ENCODE assay signal across 20 cellular contexts in genomic region chr22:23090079-23090835, GRCh38. TPM values are rescaled to one million over a fixed set of nuclear protein-coding genes. Genes with fewer than 3 reads are reported as not detected.
A peak's percentile ranks its signal among the peaks of the same experiment; 100 is the strongest.
DNase-seq lines count a peak whose midpoint lies in the region; ATAC-seq, FAIRE-seq and TF ChIP-seq lines count a peak whose summit lies in the region.
"Had no signal": no experiment of that assay in that cellular context is flagged by ENCODE, and none has a peak within 500 bp of the region (broad histone marks: within the 10 kb centered on the region; RNA-seq: fewer than 3 reads in every experiment).

No MANE protein-coding gene starts in this region.

- no peak overlapping the region for H3K4me3 Mint-ChIP-seq in natural killer cell treated with Interleukin-12 subunit alpha and Interleukin-12 subunit beta and Interleukin-15 and Interleukin-18, amount 100 ng/mL, for 72 hours
- H3K4me3 Mint-ChIP-seq: CD4-positive, alpha-beta T cell had no signal

- no peaks in the 10 kb centered on the region for H3K27me3 Mint-ChIP-seq in natural killer cell treated with Interleukin-12 subunit alpha and Interleukin-12 subunit beta and Interleukin-15 and Interleukin-18, amount 100 ng/mL, for 72 hours
- H3K27me3 Mint-ChIP-seq: CD4-positive, alpha-beta T cell had no signal

- POLR2A ChIA-PET in Panc1 (lab: Charles Lee): no interaction called here

- in situ Hi-C loops in Panc1 (cut with HindIII; ENCODE audit: low pct_unique_long_range_greater_than_20kb, low sequenced_read_pairs): no loop called here

- H3K9me3 Mint-ChIP-seq in natural killer cell treated with Interleukin-12 subunit alpha and Interleukin-12 subunit beta and Interleukin-15 and Interleukin-18, amount 100 ng/mL, for 72 hours: no peaks in the 10 kb centered on the region
- H3K9me3 Mint-ChIP-seq: CD4-positive, alpha-beta T cell had no signal

- H3K9me3 ChIP-seq in Panc1 (ENCODE audit: control insufficient read depth, insufficient read depth, low read depth, low read length): no peaks in the 10 kb centered on the region
- H3K9me3 ChIP-seq: HAP-1 had no signal

- CTCF ChIA-PET in Panc1 (lab: Charles Lee): no interaction called here

- no peaks in the 10 kb centered on the region for H3K4me1 ChIP-seq in Panc1 (ENCODE audit: control insufficient read depth, insufficient read depth, low read length)
- H3K4me1 ChIP-seq: HAP-1 had no signal

- no peak overlapping the region for H3K27ac Mint-ChIP-seq in natural killer cell treated with Interleukin-12 subunit alpha and Interleukin-12 subunit beta and Interleukin-15 and Interleukin-18, amount 100 ng/mL, for 72 hours
- H3K27ac Mint-ChIP-seq: CD4-positive, alpha-beta T cell had no signal

- peak; percentile 48; the same call in 1 of the 2 replicates for ATAC-seq in Panc1
- ATAC-seq in natural killer cell treated with Interleukin-12 subunit alpha and Interleukin-12 subunit beta and Interleukin-15 and Interleukin-18, amount 100 ng/mL, for 72 hours: no peak

- no TSS peak for BruUV-seq in Panc1 (replicated peaks; lab: Mats Ljungman, UMichigan)

- no peak overlapping the region for H3K4me3 ChIP-seq in Panc1 (ENCODE audit: low read depth in 2 of 2, low read length in 2 of 2)
- H3K4me3 ChIP-seq: HAP-1 had no signal

- peak; percentile 20 for FAIRE-seq in urothelium cell line (lab: Jason Lieb, UNC)
- FAIRE-seq: D721Med, GM12892, GM19239, H1 had no signal

- no peaks in the 10 kb centered on the region for H3K27me3 ChIP-seq in Panc1 (ENCODE audit: control insufficient read depth, insufficient read depth, low read length)

- H3K4me1 Mint-ChIP-seq in natural killer cell treated with Interleukin-12 subunit alpha and Interleukin-12 subunit beta and Interleukin-15 and Interleukin-18, amount 100 ng/mL, for 72 hours (ENCODE audit: low read depth in 2 of 2): peaks cover 0 to 14% of the 10 kb centered on the region in 2 donors

- H3K36me3 Mint-ChIP-seq in natural killer cell treated with Interleukin-12 subunit alpha and Interleukin-12 subunit beta and Interleukin-15 and Interleukin-18, amount 100 ng/mL, for 72 hours: no peaks in the 10 kb centered on the region

- no peak overlapping the region for H3K27ac ChIP-seq in Panc1 (ENCODE audit: low read length)
- H3K27ac ChIP-seq: 22Rv1 had no signal

- intact Hi-C loops in Panc1 (cut with micrococcal nuclease; ENCODE audit: unreplicated experiment): no loop called here

- no peaks in the 10 kb centered on the region for H3K36me3 ChIP-seq in Panc1 (ENCODE audit: control insufficient read depth, insufficient read depth, low read length)
- H3K36me3 ChIP-seq: HAP-1 had no signal

- TF ChIP-seq CTCF in Panc1 (IDR thresholded peaks at IDR 0.05): no peak

- DNase-seq in NCI-H1092 treated with DMSO at 0.1 percent for 48 hours (lab: John Stamatoyannopoulos, UW) (peak; percentile 9), NCI-H1092 (lab: John Stamatoyannopoulos, UW) (no peak), NCI-H345 (lab: John Stamatoyannopoulos, UW) (peak; percentile 24), Panc1 (ENCODE audit: low read depth, low spot score) (no peak), urothelium cell line (ENCODE audit: low spot score) (no peak), DMS53 treated with DMSO at 0.1 percent for 48 hours (lab: John Stamatoyannopoulos, UW; ENCODE audit: unreplicated experiment) (no peak), NCI-H187 treated with DMSO at 0.1 percent for 48 hours (lab: John Stamatoyannopoulos, UW) (no peak)
- DNase-seq in natural killer cell treated with Interleukin-12 subunit alpha and Interleukin-12 subunit beta and Interleukin-15 and Interleukin-18, amount 100 ng/mL, for 72 hours (ENCODE audit: low spot score): no peak
- DNase-seq: CD4-positive, alpha-beta T cell; DMS153; DND-41; GDM1 had no signal

RNA-seq across cellular contexts. Expression of gene GNAZ, which starts 19.9 kb away (rescaled TPM):
- total RNA-seq in Panc1 (2021; ENCODE audit: unreplicated experiment): 11.9 TPM
- polyA plus RNA-seq in Panc1 (2012; ENCODE audit: insufficient read length): 11.3 TPM
- 1 to 10 TPM in 1 of 2 donors, under 1 TPM in 1; 0.98 to 2.6 TPM for total RNA-seq in natural killer cell treated with Interleukin-12 subunit alpha and Interleukin-12 subunit beta and Interleukin-15 and Interleukin-18, amount 100 ng/mL, for 72 hours

RNA-seq across cellular contexts. Expression of gene RSPH14, which starts 51.5 kb away (rescaled TPM):
- total RNA-seq in Panc1 (2021; ENCODE audit: unreplicated experiment): 0.57 TPM
- 0.47 TPM for polyA plus RNA-seq in Panc1 (2012; ENCODE audit: insufficient read length)
- total RNA-seq in natural killer cell treated with Interleukin-12 subunit alpha and Interleukin-12 subunit beta and Interleukin-15 and Interleukin-18, amount 100 ng/mL, for 72 hours: not detected
- total RNA-seq: A673, HT1080 had no signal

RNA-seq across cellular contexts. Expression of gene RAB36, which starts 55.0 kb away (rescaled TPM):
- total RNA-seq in Panc1 (2021; ENCODE audit: unreplicated experiment): 4.1 TPM
- polyA plus RNA-seq in Panc1 (2012; ENCODE audit: insufficient read length): 3.5 TPM
- 1 to 10 TPM; 2.1 to 2.7 TPM for total RNA-seq in natural killer cell treated with Interleukin-12 subunit alpha and Interleukin-12 subunit beta and Interleukin-15 and Interleukin-18, amount 100 ng/mL, for 72 hours

Comparison
In these comparisons a context has a peak if more than half of its experiments do, and no peak if none do; other contexts are left out.
1. DNase-seq: peak in NCI-H1092 treated with DMSO at 0.1 percent for 48 hours (single experiment) and NCI-H345 (single experiment); none in NCI-H1092 (single experiment), Panc1 (single experiment), urothelium cell line (single experiment), natural killer cell treated with Interleukin-12 subunit alpha and Interleukin-12 subunit beta and Interleukin-15 and Interleukin-18, amount 100 ng/mL, for 72 hours (single experiment), DMS53 treated with DMSO at 0.1 percent for 48 hours (single experiment) and NCI-H187 treated with DMSO at 0.1 percent for 48 hours (single experiment).